Comparison of ENCODE assay signal across 25 cellular contexts in genomic region chr5:58224661-58225060, GRCh38.
"Had no signal": no experiment of that assay in that cellular context is flagged by ENCODE, and none has a peak within 500 bp of the region (broad histone marks: within the 10 kb centered on the region; RNA-seq: fewer than 3 reads in every experiment).

No MANE protein-coding gene starts in this region.

- H3K27me3 Mint-ChIP-seq: activated CD4-positive, alpha-beta T cell treated with anti-CD3 and anti-CD28 coated beads, Interleukin-2, amount 10 ng/mL, durations not matched to agents 24 days and 14 days; activated CD8-positive, alpha-beta memory T cell treated with anti-CD3 and anti-CD28 coated beads, Interleukin-2, amount 10 ng/mL, durations not matched to agents 7 days and 5 days; natural killer cell treated with Interleukin-12 subunit alpha and Interleukin-12 subunit beta and Interleukin-15 and Interleukin-18, amount 100 ng/mL, for 72 hours had no signal

- ATAC-seq: activated CD8-positive, alpha-beta memory T cell treated with anti-CD3 and anti-CD28 coated beads, Interleukin-2, amount 10 ng/mL, durations not matched to agents 7 days and 5 days; body of pancreas; esophagus mucosa; gastroesophageal sphincter; lower lobe of right lung; natural killer cell treated with Interleukin-12 subunit alpha and Interleukin-12 subunit beta and Interleukin-15 and Interleukin-18, amount 100 ng/mL, for 72 hours; T-helper 17 cell had no signal

- H3K27ac Mint-ChIP-seq: activated CD4-positive, alpha-beta memory T cell treated with anti-CD3 and anti-CD28 coated beads, Interleukin-2, amount 10 ng/mL, durations not matched to agents 7 days and 5 days; activated CD4-positive, alpha-beta T cell treated with anti-CD3 and anti-CD28 coated beads, Interleukin-2, amount 10 ng/mL, durations not matched to agents 24 days and 14 days; activated CD8-positive, alpha-beta memory T cell treated with anti-CD3 and anti-CD28 coated beads, Interleukin-2, amount 10 ng/mL, durations not matched to agents 7 days and 5 days; activated naive CD4-positive, alpha-beta T cell treated with anti-CD3 and anti-CD28 coated beads, Interleukin-2, amount 10 ng/mL, durations not matched to agents 7 days and 5 days; natural killer cell treated with Interleukin-12 subunit alpha and Interleukin-12 subunit beta and Interleukin-15 and Interleukin-18, amount 100 ng/mL, for 72 hours; T-helper 17 cell had no signal

- H3K27ac ChIP-seq: body of pancreas, cardiac muscle cell, gastroesophageal sphincter, lower lobe of right lung, prostate gland had no signal

- H3K4me1 Mint-ChIP-seq: activated CD4-positive, alpha-beta memory T cell treated with anti-CD3 and anti-CD28 coated beads, Interleukin-2, amount 10 ng/mL, durations not matched to agents 7 days and 5 days; activated CD4-positive, alpha-beta T cell treated with anti-CD3 and anti-CD28 coated beads, Interleukin-2, amount 10 ng/mL, durations not matched to agents 24 days and 14 days; activated CD8-positive, alpha-beta memory T cell treated with anti-CD3 and anti-CD28 coated beads, Interleukin-2, amount 10 ng/mL, durations not matched to agents 7 days and 5 days; activated naive CD4-positive, alpha-beta T cell treated with anti-CD3 and anti-CD28 coated beads, Interleukin-2, amount 10 ng/mL, durations not matched to agents 7 days and 5 days; T-helper 17 cell had no signal

- H3K36me3 ChIP-seq: cardiac muscle cell, gastroesophageal sphincter, lower lobe of right lung, ovary, prostate gland, thyroid gland had no signal

- H3K27me3 ChIP-seq: body of pancreas, cardiac muscle cell, gastroesophageal sphincter, ovary, thyroid gland had no signal

- H3K9me3 ChIP-seq: body of pancreas, gastroesophageal sphincter, lower lobe of right lung, ovary, prostate gland, thyroid gland had no signal

- H3K36me3 Mint-ChIP-seq: activated CD8-positive, alpha-beta memory T cell treated with anti-CD3 and anti-CD28 coated beads, Interleukin-2, amount 10 ng/mL, durations not matched to agents 7 days and 5 days; activated naive CD4-positive, alpha-beta T cell treated with anti-CD3 and anti-CD28 coated beads, Interleukin-2, amount 10 ng/mL, durations not matched to agents 7 days and 5 days; natural killer cell treated with Interleukin-12 subunit alpha and Interleukin-12 subunit beta and Interleukin-15 and Interleukin-18, amount 100 ng/mL, for 72 hours had no signal

- H3K9me3 Mint-ChIP-seq: activated CD4-positive, alpha-beta memory T cell treated with anti-CD3 and anti-CD28 coated beads, Interleukin-2, amount 10 ng/mL, durations not matched to agents 7 days and 5 days; activated CD4-positive, alpha-beta T cell treated with anti-CD3 and anti-CD28 coated beads, Interleukin-2, amount 10 ng/mL, durations not matched to agents 24 days and 14 days; activated naive CD4-positive, alpha-beta T cell treated with anti-CD3 and anti-CD28 coated beads, Interleukin-2, amount 10 ng/mL, durations not matched to agents 7 days and 5 days; natural killer cell treated with Interleukin-12 subunit alpha and Interleukin-12 subunit beta and Interleukin-15 and Interleukin-18, amount 100 ng/mL, for 72 hours had no signal

- DNase-seq: activated CD4-positive, alpha-beta memory T cell treated with anti-CD3 and anti-CD28 coated beads, Interleukin-2, amount 10 ng/mL, durations not matched to agents 7 days and 5 days; activated CD4-positive, alpha-beta T cell treated with anti-CD3 and anti-CD28 coated beads, Interleukin-2, amount 10 ng/mL, durations not matched to agents 24 days and 14 days; activated CD4-positive, CD25-positive, alpha-beta regulatory T cell; activated CD8-positive, alpha-beta memory T cell treated with anti-CD3 and anti-CD28 coated beads, Interleukin-2, amount 10 ng/mL, durations not matched to agents 7 days and 5 days; activated effector memory CD4-positive, alpha-beta T cell treated with anti-CD3 and anti-CD28 coated beads, Interleukin-2, amount 50 U/mL, for 16 hours; activated naive CD4-positive, alpha-beta T cell treated with anti-CD3 and anti-CD28 coated beads, Interleukin-2, amount 10 ng/mL, durations not matched to agents 7 days and 5 days; activated T-cell treated with anti-CD3 and anti-CD28 coated beads for 4 hours; body of pancreas; dermis blood vessel endothelial cell; effector memory CD4-positive, alpha-beta T cell; head of caudate nucleus; islet precursor cell; lower lobe of right lung; midbrain; ovary; stimulated activated CD4-positive, alpha-beta T cell treated with anti-CD3 and anti-CD28 coated beads, Interleukin-4, amount 100 ng/mL, for 24 hours; stimulated activated naive CD4-positive, alpha-beta T cell treated with Interleukin-2 at 50 U/mL for 16 hours; SW 1271; T-helper 17 cell; thyroid gland had no signal

- H3K4me3 ChIP-seq: body of pancreas, cardiac muscle cell, gastroesophageal sphincter, lower lobe of right lung, ovary, prostate gland, thyroid gland had no signal

- H3K4me3 Mint-ChIP-seq: activated CD4-positive, alpha-beta memory T cell treated with anti-CD3 and anti-CD28 coated beads, Interleukin-2, amount 10 ng/mL, durations not matched to agents 7 days and 5 days; activated CD4-positive, alpha-beta T cell treated with anti-CD3 and anti-CD28 coated beads, Interleukin-2, amount 10 ng/mL, durations not matched to agents 24 days and 14 days; activated CD8-positive, alpha-beta memory T cell treated with anti-CD3 and anti-CD28 coated beads, Interleukin-2, amount 10 ng/mL, durations not matched to agents 7 days and 5 days; activated naive CD4-positive, alpha-beta T cell treated with anti-CD3 and anti-CD28 coated beads, Interleukin-2, amount 10 ng/mL, durations not matched to agents 7 days and 5 days; natural killer cell treated with Interleukin-12 subunit alpha and Interleukin-12 subunit beta and Interleukin-15 and Interleukin-18, amount 100 ng/mL, for 72 hours; T-helper 17 cell had no signal

- H3K4me1 ChIP-seq: body of pancreas, lower lobe of right lung, prostate gland, thyroid gland had no signal
